ENCODE assay signal across 22 cellular contexts in the genomic region with DNA sequence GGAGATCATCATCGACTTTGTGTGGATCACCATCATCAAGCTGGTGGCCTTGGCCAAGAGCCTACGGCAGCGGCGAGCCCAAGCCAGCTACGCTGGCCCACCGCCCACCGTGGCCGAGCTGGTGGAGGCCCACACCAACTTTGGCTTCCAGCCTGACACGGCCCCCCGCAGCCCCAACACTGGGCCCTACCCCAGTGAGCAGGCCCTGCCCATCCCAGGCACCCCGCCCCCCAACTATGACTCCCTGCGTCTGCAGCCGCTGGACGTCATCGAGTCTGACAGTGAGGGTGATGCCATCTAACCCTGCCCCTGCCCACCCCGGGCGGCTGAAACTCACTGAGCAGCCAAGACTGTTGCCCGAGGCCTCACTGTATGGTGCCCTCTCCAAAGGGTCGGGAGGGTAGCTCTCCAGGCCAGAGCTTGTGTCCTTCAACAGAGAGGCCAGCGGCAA.
"Had no signal": no experiment of that assay in that cellular context is flagged by ENCODE, and none has a peak within 500 bp of the region (broad histone marks: within the 10 kb centered on the region; RNA-seq: fewer than 3 reads in every experiment).

No MANE protein-coding gene starts in this region.

- H3K27me3 ChIP-seq: dorsolateral prefrontal cortex, esophagus muscularis mucosa, foreskin keratinocyte, gastroesophageal sphincter, heart left ventricle, hepatocyte, left lung had no signal

- DNase-seq: dermis blood vessel endothelial cell; dorsolateral prefrontal cortex; effector CD4-positive, alpha-beta T cell; effector memory CD4-positive, alpha-beta T cell; foreskin keratinocyte; heart left ventricle; hypothalamus; immature natural killer cell; islet precursor cell; left cardiac atrium; left ventricle myocardium superior; mesenchymal stem cell; midbrain had no signal

- H3K36me3 ChIP-seq: esophagus muscularis mucosa, heart left ventricle, left lung, lower lobe of right lung had no signal

- H3K4me2 ChIP-seq: hepatocyte had no signal

- H3K9me3 ChIP-seq: esophagus muscularis mucosa, gastroesophageal sphincter, heart left ventricle, left lung, lower lobe of right lung had no signal

- H2AFZ ChIP-seq: hepatocyte had no signal

- H3K4me3 ChIP-seq: coronary artery, dorsolateral prefrontal cortex, esophagus muscularis mucosa, gastroesophageal sphincter, heart left ventricle, hepatocyte, left lung, lower lobe of right lung had no signal

- H3K27ac ChIP-seq: coronary artery, dorsolateral prefrontal cortex, esophagus muscularis mucosa, foreskin keratinocyte, gastroesophageal sphincter, heart left ventricle, hepatocyte, left lung, lower lobe of right lung had no signal

- H3K4me1 ChIP-seq: esophagus muscularis mucosa, foreskin keratinocyte, gastroesophageal sphincter, heart left ventricle, left lung, lower lobe of right lung had no signal

- ATAC-seq: foreskin keratinocyte, gastroesophageal sphincter, heart left ventricle, left cardiac atrium, left lung, left ventricle myocardium superior, lower lobe of right lung had no signal

- FAIRE-seq: colon, endothelial cell of umbilical vein, frontal cortex had no signal
